10 cellular contexts compared by ENCODE assay signal in genomic region chr11:3123761-3124733, GRCh38. TPM values are rescaled to one million over a fixed set of nuclear protein-coding genes. Genes with fewer than 3 reads are reported as not detected.
A peak's percentile ranks its signal among the peaks of the same experiment; 100 is the strongest.
DNase-seq lines count a peak whose midpoint lies in the region; ATAC-seq, FAIRE-seq and TF ChIP-seq lines count a peak whose summit lies in the region.
"Had no signal": no experiment of that assay in that cellular context is flagged by ENCODE, and none has a peak within 500 bp of the region (broad histone marks: within the 10 kb centered on the region; RNA-seq: fewer than 3 reads in every experiment).

No MANE protein-coding gene starts in this region.

- ATAC-seq in A549, result peak; percentile 85

- no peak overlapping the region for H2BK20ac ChIP-seq in H9 (ENCODE audit: low read depth, low read length, poor library complexity, severe bottlenecking)

- H4K5ac ChIP-seq in H9 (ENCODE audit: insufficient read length, low read depth, low read length), result no peak overlapping the region

- TF ChIP-seq CTCF in A549 (IDR thresholded peaks at IDR 0.05), result no peak
- TF ChIP-seq CTCF in coronary artery (IDR thresholded peaks at IDR 0.05), result no peak
- no peak for TF ChIP-seq CTCF in H9 (conservative IDR thresholded peaks at IDR 0.05)

- H2AK5ac ChIP-seq in H9 (ENCODE audit: insufficient read length, low read length), result no peak overlapping the region

- no peak overlapping the region for H3K4me3 ChIP-seq in A549
- H3K4me3 ChIP-seq in coronary artery, result peak overlapping the region; percentile 11
- H3K4me3 ChIP-seq: SK-N-MC had no signal

- peaks cover 0 to 2% of the 10 kb centered on the region in 2 experiments; a peak in 1 of 5 replicates for H3K9me3 Mint-ChIP-seq in H9
- H3K9me3 Mint-ChIP-seq: memory B cell had no signal

- H3K4me3 Mint-ChIP-seq in H9, result no peak overlapping the region
- H3K4me3 Mint-ChIP-seq: memory B cell had no signal

- H3K9me3 ChIP-seq in A549 (no peaks in the 10 kb centered on the region), H9 (ENCODE audit: control insufficient read depth, low read depth, low read length) (no peaks in the 10 kb centered on the region)

- no peak overlapping the region for H3T11ph ChIP-seq in H9 (ENCODE audit: low read length)

- no peak overlapping the region for H3K18ac ChIP-seq in H9 (ENCODE audit: insufficient read length, low read depth, low read length)

- H2BK5ac ChIP-seq in H9 (ENCODE audit: insufficient read length, low read length), result no peak overlapping the region

- H3K27ac Mint-ChIP-seq in H9, result no peak overlapping the region
- H3K27ac Mint-ChIP-seq: memory B cell had no signal

- H3K23ac ChIP-seq in H9 (ENCODE audit: insufficient read length, low read depth, low read length), result no peak overlapping the region

- DNase-seq in A549 (ENCODE audit: low read depth in 1 of 2, low spot score in 1 of 2) (peak; percentile 48 to 70), M059J (ENCODE audit: low read depth) (peak; percentile 96), coronary artery (ENCODE audit: low spot score) (peak; percentile 95), lung microvascular endothelial cell (ENCODE audit: low read depth in 2 of 2) (peak; percentile 73 to 93), H9 (no peak), NCI-H2107 treated with DMSO at 0.1 percent for 48 hours (lab: John Stamatoyannopoulos, UW; ENCODE audit: unreplicated experiment) (no peak), DMS153 (lab: John Stamatoyannopoulos, UW) (no peak)
- no peak for DNase-seq in activated CD4-positive, alpha-beta T cell treated with anti-CD3 and anti-CD28 coated beads for 1 hour

- H3K9ac ChIP-seq in H9 (ENCODE audit: extremely low read depth, insufficient read length, low read length), result no peak overlapping the region

- H3K4ac ChIP-seq in H9 (ENCODE audit: low read depth, low read length), result no peak overlapping the region

- TF ChIP-seq EP300 in A549 (IDR thresholded peaks at IDR 0.05), result no peak

- H3K27ac ChIP-seq in A549 (peak overlapping the region; percentile 49 to 65; a peak in 4 of 6 replicates), coronary artery (peak overlapping the region; percentile 49 to 86), H9 (ENCODE audit: insufficient read length, low read depth, low read length) (no peak overlapping the region)
- H3K27ac ChIP-seq: SK-N-MC had no signal

- TF ChIP-seq POLR2A in A549 (IDR thresholded peaks at IDR 0.05; ENCODE audit: low read length), result no peak

- no peak overlapping the region for H2BK120ac ChIP-seq in H9 (ENCODE audit: low read depth, low read length, poor library complexity, severe bottlenecking)

- no peak overlapping the region for H2BK15ac ChIP-seq in H9 (ENCODE audit: low read depth, low read length)

- no peak overlapping the region for H3K56ac ChIP-seq in H9 (ENCODE audit: insufficient read length, low read depth, low read length)

- H3K79me1 ChIP-seq in H9 (ENCODE audit: insufficient read depth, low read depth, low read length, poor library complexity, severe bottlenecking), result no peaks in the 10 kb centered on the region

- H2AFZ ChIP-seq in H9 (ENCODE audit: low read length), result no peak overlapping the region

- 0 out of 4 replicates have a peak, but pooled peaks cover 0 to 3% of the 10 kb centered on the region in 2 experiments for H3K4me1 Mint-ChIP-seq in H9
- H3K4me1 Mint-ChIP-seq: memory B cell had no signal

- POLR2A ChIA-PET in A549 (lab: Yijun Ruan, JAX), result interaction anchor here (1.3 kb wide), 1 partner anchor 195 kb away, joined by 4 read pairs; the partner anchor contains the start of gene PHLDA2

- H3K4me2 ChIP-seq in A549 (peak overlapping the region; percentile 49), H9 (ENCODE audit: insufficient read depth, insufficient read length, low read length) (no peak overlapping the region)

- peaks cover 15% of the 10 kb centered on the region for H3K4me1 ChIP-seq in A549
- H3K4me1 ChIP-seq in H9 (ENCODE audit: insufficient read depth, low read length), result no peaks in the 10 kb centered on the region

- no peak overlapping the region for H4K91ac ChIP-seq in H9 (ENCODE audit: insufficient read length, low read depth, low read length)

- no peak overlapping the region for H2BK12ac ChIP-seq in H9 (ENCODE audit: insufficient read length, low read depth, low read length)

- WGBS in A549 (ENCODE audit: missing lambda C conversion rate), result 62% methylated on average over 17 of the region's 19 CpGs
- WGBS in H9 (ENCODE audit: extremely low coverage, insufficient read length, low lambda C conversion rate), result no CpG with 5 or more reads among the region's 19 CpGs

- CTCF ChIA-PET in A549 (lab: Yijun Ruan, JAX), result interaction anchor here (0.7 to 4.1 kb wide), 8 partner anchors 9 to 87 kb away, joined by 3 to 17 read pairs (median 4); no protein-coding TSS in a partner anchor

- no peak for TF ChIP-seq RAD21 in A549 (conservative IDR thresholded peaks at IDR 0.05 in 1 of 2, IDR thresholded peaks at IDR 0.05 in 1 of 2)

- peaks cover 2% of the 10 kb centered on the region for H4K20me1 ChIP-seq in H9 (ENCODE audit: control insufficient read depth, insufficient read depth, insufficient read length)

- no peak for FAIRE-seq in A549 (lab: Jason Lieb, UNC)

- no peaks in the 10 kb centered on the region for H3K23me2 ChIP-seq in H9 (ENCODE audit: insufficient read length, low read depth, low read length, poor library complexity, severe bottlenecking)

- no peak overlapping the region for H3K14ac ChIP-seq in H9 (ENCODE audit: insufficient read depth, low read length)

- H3K27me3 Mint-ChIP-seq in H9 (ENCODE audit: low read depth), result no peaks in the 10 kb centered on the region

- H3K79me2 ChIP-seq in H9 (ENCODE audit: insufficient read depth, low read length), result no peaks in the 10 kb centered on the region

- H3K36me3 Mint-ChIP-seq in H9 (ENCODE audit: insufficient read depth in 1 of 3, low read depth in 3 of 3), result peaks cover 4 to 15% (median 6%) of the 10 kb centered on the region in 3 experiments; a peak in 5 of 7 replicates
- H3K36me3 Mint-ChIP-seq: memory B cell had no signal

- no peaks in the 10 kb centered on the region for H3K27me3 ChIP-seq in H9 (ENCODE audit: insufficient read depth, low read length)

- H4K8ac ChIP-seq in H9 (replicated peaks; ENCODE audit: insufficient read length, low read depth, low read length), result no peak overlapping the region

TF ChIP-seq in A549, 52 proteins besides CTCF, POLR2A, EP300 and RAD21:
- TF ChIP-seq ZFP36 (IDR thresholded peaks at IDR 0.05; ENCODE audit: borderline replicate concordance, partially characterized antibody), result peak; percentile 70
- peak; percentile 46; the same call in 1 of the 2 replicates for TF ChIP-seq KDM1A (IDR thresholded peaks at IDR 0.05; ENCODE audit: low read depth)
- TF ChIP-seq FOSL2 (IDR thresholded peaks at IDR 0.05), result no peak
- TF ChIP-seq FOSL2 (CRISPR knock-in tag; IDR thresholded peaks at IDR 0.05), result peak; percentile 46; the same call in 1 of the 2 replicates
- peak; percentile 74 to 86; a peak in 3 of 4 replicates for TF ChIP-seq CEBPB (IDR thresholded peaks at IDR 0.05)
- no peak for TF ChIP-seq MYC (IDR thresholded peaks at IDR 0.05; ENCODE audit: borderline replicate concordance, low read length)
TF ChIP-seq in A549: peak in this region for 4.

RNA-seq across cellular contexts. Expression of gene OSBPL5, which starts 41.1 kb away (rescaled TPM):
- 1.6 and 2.3 TPM in 2 replicates for polyA plus RNA-seq in A549 (2011; rRNA removed)
- polyA plus RNA-seq in A549 (2012; cell fraction: cytosol; rRNA removed), result 3.5 and 4.5 TPM in 2 replicates
- 23.7 and 26.8 TPM in 2 replicates for polyA plus RNA-seq in A549 (2012; cell fraction: nucleus; rRNA removed)
- polyA plus RNA-seq in A549 (2017; fragmentation: RNase III; extraction: RNeasy Plus Mini Kit Qiagen cat#74134 plus additional on column Dnase treatment), result 4.1 to 5.3 TPM (median 4.6 TPM) in 3 replicates
- 4.1 and 4.4 TPM in 2 replicates for polyA minus RNA-seq in A549 (2011; rRNA and poly(A)+ RNA removed)
- total RNA-seq in M059J (2014; rRNA removed; shearing (Covaris generic)), result 3.6 and 5.0 TPM in 2 replicates
- 32.0 and 62.9 TPM in 2 replicates for total RNA-seq in lung microvascular endothelial cell
- 11.1 and 16.1 TPM in 2 replicates for total RNA-seq in H9 (2021)

Comparison
In these comparisons a context has a peak if more than half of its experiments do, and no peak if none do; other contexts are left out.
1. DNase-seq: peak in A549 (2 of 2), M059J (single experiment), coronary artery (single experiment) and lung microvascular endothelial cell (2 of 2); none in H9 (single experiment), NCI-H2107 treated with DMSO at 0.1 percent for 48 hours (single experiment), DMS153 (single experiment) and activated CD4-positive, alpha-beta T cell treated with anti-CD3 and anti-CD28 coated beads for 1 hour (single experiment).